Comparison of ENCODE assay signal across 2 cellular contexts in the genomic region with DNA sequence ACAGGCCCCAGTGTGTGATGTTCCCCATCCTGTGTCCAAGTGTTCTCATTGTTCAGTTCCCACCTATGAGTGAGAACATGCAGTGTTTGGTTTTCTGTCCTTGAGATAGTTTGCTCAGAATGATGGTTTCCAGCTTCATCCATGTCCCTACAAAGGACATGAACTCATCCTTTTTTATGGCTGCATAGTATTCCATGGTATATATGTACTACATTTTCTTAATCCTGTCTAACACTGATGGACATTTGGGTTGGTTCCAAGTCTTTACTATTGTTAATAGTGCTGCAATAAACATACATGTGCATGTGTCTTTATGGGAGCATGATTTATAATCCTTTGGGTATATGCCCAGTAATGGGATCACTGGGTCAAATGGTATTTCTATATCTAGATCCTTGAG. TPM values are rescaled to one million over a fixed set of nuclear protein-coding genes. Genes with fewer than 3 reads are reported as not detected.
"Had no signal": no experiment of that assay in that cellular context is flagged by ENCODE, and none has a peak within 500 bp of the region (broad histone marks: within the 10 kb centered on the region; RNA-seq: fewer than 3 reads in every experiment).

No MANE protein-coding gene starts in this region.

RNA-seq across cellular contexts. Expression of a gene that starts 22.7 kb away (rescaled TPM):
- total RNA-seq: G401, GM12878 had no signal
- polyA plus RNA-seq: GM12878 had no signal
